19 cellular contexts compared by ENCODE assay signal in the genomic region with DNA sequence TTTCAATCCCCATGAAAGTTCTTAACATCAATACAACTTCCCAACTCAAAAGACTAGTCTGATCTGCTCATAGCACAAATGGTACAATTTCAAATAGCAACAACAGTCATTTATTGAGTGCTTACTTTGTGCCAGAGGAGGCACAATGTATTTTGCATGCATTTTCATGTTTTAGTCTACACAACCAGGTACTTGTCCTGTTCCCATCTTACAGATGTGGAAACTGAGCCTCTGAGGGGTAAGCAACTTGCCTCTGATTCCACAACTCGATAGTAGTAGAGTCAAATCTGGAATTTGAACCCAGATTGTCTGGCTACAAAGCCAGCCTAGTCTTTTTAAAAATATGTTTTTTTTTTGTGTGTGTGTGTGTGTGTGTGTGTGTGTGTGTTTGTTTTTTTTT.
"Had no signal": no experiment of that assay in that cellular context is flagged by ENCODE, and none has a peak within 500 bp of the region (broad histone marks: within the 10 kb centered on the region; RNA-seq: fewer than 3 reads in every experiment).

No MANE protein-coding gene starts in this region.

- H3K9me3 Mint-ChIP-seq: nephron; stimulated activated memory B cell treated with anti-CD40 and anti-IgM and Interleukin-4, amounts not matched to agents 10 μg/mL and 1 μg/mL and 100 μg/mL, for 72 hours; stimulated activated naive CD8-positive, alpha-beta T cell treated with anti-CD3 and anti-CD28 coated beads, Interleukin-15, Interleukin-2, amounts not matched to agents 100 ng/mL and 50 ng/mL, for 24 hours had no signal

- H3K4me3 Mint-ChIP-seq: endodermal cell; nephron; stimulated activated memory B cell treated with anti-CD40 and anti-IgM and Interleukin-4, amounts not matched to agents 10 μg/mL and 1 μg/mL and 100 μg/mL, for 72 hours; stimulated activated naive CD8-positive, alpha-beta T cell treated with anti-CD3 and anti-CD28 coated beads, Interleukin-15, Interleukin-2, amounts not matched to agents 100 ng/mL and 50 ng/mL, for 24 hours had no signal

- H3K27me3 ChIP-seq: colonic mucosa, hepatocyte, spleen, tibial nerve, upper lobe of right lung, vagina had no signal

- ATAC-seq: sciatic nerve; stimulated activated memory B cell treated with anti-CD40 and anti-IgM and Interleukin-4, amounts not matched to agents 10 μg/mL and 1 μg/mL and 100 μg/mL, for 72 hours; upper lobe of right lung had no signal

- H3K27me3 Mint-ChIP-seq: stimulated activated memory B cell treated with anti-CD40 and anti-IgM and Interleukin-4, amounts not matched to agents 10 μg/mL and 1 μg/mL and 100 μg/mL, for 72 hours; stimulated activated naive CD8-positive, alpha-beta T cell treated with anti-CD3 and anti-CD28 coated beads, Interleukin-15, Interleukin-2, amounts not matched to agents 100 ng/mL and 50 ng/mL, for 24 hours had no signal

- H2AFZ ChIP-seq: hepatocyte had no signal

- DNase-seq: colonic mucosa; effector CD4-positive, alpha-beta T cell; endodermal cell; head of caudate nucleus; mammary epithelial cell; psoas muscle; retina; spleen; stimulated activated CD4-positive, alpha-beta T cell treated with anti-CD3 and anti-CD28 coated beads, Interleukin-15, amount 100 ng/mL, for 24 hours; stimulated activated CD4-positive, alpha-beta T cell treated with anti-CD3 and anti-CD28 coated beads, Interleukin-1b, Interleukin-23, amount 100 ng/mL, for 48 hours; stimulated activated CD4-positive, alpha-beta T cell treated with anti-CD3 and anti-CD28 coated beads, Interleukin-4, amount 100 ng/mL, for 24 hours; upper lobe of right lung had no signal

- H3K4me1 ChIP-seq: colonic mucosa had no signal

- H3K4me3 ChIP-seq: colonic mucosa, hepatocyte, psoas muscle, spleen, tibial nerve, upper lobe of right lung, vagina had no signal

- H3K9me3 ChIP-seq: colonic mucosa, spleen, tibial nerve, upper lobe of right lung, vagina had no signal

- H3K36me3 ChIP-seq: colonic mucosa, tibial nerve, upper lobe of right lung, vagina had no signal

- H3K27ac ChIP-seq: colonic mucosa, hepatocyte, psoas muscle, upper lobe of right lung, vagina had no signal

- H3K4me2 ChIP-seq: hepatocyte had no signal

- H3K27ac Mint-ChIP-seq: endodermal cell; stimulated activated memory B cell treated with anti-CD40 and anti-IgM and Interleukin-4, amounts not matched to agents 10 μg/mL and 1 μg/mL and 100 μg/mL, for 72 hours; stimulated activated naive CD8-positive, alpha-beta T cell treated with anti-CD3 and anti-CD28 coated beads, Interleukin-15, Interleukin-2, amounts not matched to agents 100 ng/mL and 50 ng/mL, for 24 hours had no signal

- H3K79me2 ChIP-seq: hepatocyte had no signal
